In the genomic region with DNA sequence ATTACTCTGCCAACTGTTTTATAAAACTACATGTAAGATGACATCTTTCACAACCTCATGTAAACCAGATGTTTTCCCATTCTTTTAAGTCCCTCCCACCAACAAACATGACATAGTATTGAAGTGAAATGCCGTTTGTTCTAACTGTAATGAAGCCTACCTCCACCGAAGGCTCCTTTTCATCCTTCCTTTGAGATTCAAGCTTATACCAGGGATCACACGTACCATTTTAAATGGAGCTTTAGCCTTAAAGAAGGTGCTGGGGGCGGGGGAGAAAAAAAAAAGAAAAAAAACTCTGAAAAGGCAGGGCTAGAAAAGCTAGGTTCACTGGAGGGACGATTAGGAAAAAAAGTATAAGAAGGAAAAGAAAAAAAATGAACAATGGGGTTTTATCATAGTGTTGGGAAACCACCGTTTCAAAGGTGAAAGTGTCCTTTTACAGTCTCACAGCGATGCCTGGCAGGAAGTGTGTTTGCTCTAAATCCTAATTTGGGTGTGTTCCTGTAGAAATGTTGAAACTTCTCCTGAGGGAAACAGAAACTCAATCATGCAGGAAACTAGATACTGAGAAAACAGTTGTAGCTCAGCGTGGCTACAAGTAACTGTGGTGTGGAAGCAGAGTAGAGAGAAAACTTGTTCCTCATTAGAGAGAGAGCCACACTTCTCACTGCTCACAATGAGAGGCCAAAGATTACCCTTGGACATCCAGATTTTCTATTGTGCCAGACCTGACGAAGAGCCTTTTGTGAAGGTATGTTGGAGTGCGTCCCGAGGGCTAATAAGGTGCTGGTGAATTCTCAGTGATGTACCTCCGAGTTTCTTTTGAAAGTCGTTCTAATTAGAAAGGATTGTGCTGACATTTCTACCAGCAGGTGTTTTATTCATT, we compare ENCODE assay signal across 8 cellular contexts. TPM values are rescaled to one million over a fixed set of nuclear protein-coding genes. Genes with fewer than 3 reads are reported as not detected.
DNase-seq lines count a peak whose midpoint lies in the region; ATAC-seq and TF ChIP-seq lines count a peak whose summit lies in the region.

No MANE protein-coding gene starts in this region.

- H3K4me1 ChIP-seq in MM.1S (ENCODE audit: low read length) (peaks cover 10% of the 10 kb centered on the region), upper lobe of right lung (peaks cover 9% of the 10 kb centered on the region)

- H3K27ac ChIP-seq in MM.1S (ENCODE audit: low read length) (peak overlapping the region; percentile 57; the same call in 1 of the 2 replicates), upper lobe of right lung (peak overlapping the region; percentile 80)

- TF ChIP-seq CTCF in HFF-Myc (IDR thresholded peaks at IDR 0.05; ENCODE audit: low read depth, low read length, missing control alignments) = no peak
- TF ChIP-seq CTCF in MM.1S (IDR thresholded peaks at IDR 0.05; ENCODE audit: low read length) = no peak
- no peak for TF ChIP-seq CTCF in epithelial cell of esophagus (IDR thresholded peaks at IDR 0.05; ENCODE audit: insufficient read depth, low read depth, low read length, missing control alignments)
- no peak for TF ChIP-seq CTCF in nephron (IDR thresholded peaks at IDR 0.05; ENCODE audit: unreplicated experiment in 3 of 3)
- TF ChIP-seq CTCF in upper lobe of right lung (IDR thresholded peaks at IDR 0.05) = no peak

- H3K9me3 ChIP-seq in MM.1S (replicated peaks; ENCODE audit: insufficient read depth, low read length) (no peaks in the 10 kb centered on the region), upper lobe of right lung (no peaks in the 10 kb centered on the region)

- peak; percentile 96 for ATAC-seq in activated CD4-positive, alpha-beta T cell treated with anti-CD3 and anti-CD28 coated beads for 36 hours
- peak; percentile 95 for ATAC-seq in upper lobe of right lung

- intact Hi-C loops in activated CD4-positive, alpha-beta T cell treated with anti-CD3 and anti-CD28 coated beads for 36 hours (cut with DNase I, micrococcal nuclease) = loop anchor here (1.0 kb wide), 6 partner anchors 9 to 618 kb away; partner anchors contain the start of genes HINT3 (in 2 of the 2) and HDDC2 (in 1 of the 2)
- intact Hi-C loops in upper lobe of right lung (cut with DNase I) = no loop called here

- no peak overlapping the region for H2AFZ ChIP-seq in MM.1S (ENCODE audit: low read length)

- H4K20me1 ChIP-seq in MM.1S (ENCODE audit: insufficient read depth, low read length) = no peaks in the 10 kb centered on the region

- H3K4me2 ChIP-seq in MM.1S (ENCODE audit: low read depth, low read length) = peak overlapping the region; percentile 67

- peaks cover 16% of the 10 kb centered on the region; the same call in 1 of the 2 replicates for H3F3A ChIP-seq in MM.1S (ENCODE audit: insufficient read depth, low read length)

- no peaks in the 10 kb centered on the region for H3K27me3 ChIP-seq in MM.1S (replicated peaks; ENCODE audit: insufficient read depth, low read length)
- no peaks in the 10 kb centered on the region for H3K27me3 ChIP-seq in upper lobe of right lung

- CTCF ChIA-PET in activated CD4-positive, alpha-beta T cell treated with anti-CD3 and anti-CD28 coated beads for 36 hours (lab: Charles Lee) = interaction anchor here (0.7 to 5.5 kb wide), 8 partner anchors 8 to 128 kb away, joined by 3 to 33 read pairs (median 8); partner anchors contain the start of genes HINT3 and NCOA7

- peaks cover 69% of the 10 kb centered on the region for H3K36me3 Mint-ChIP-seq in activated CD4-positive, alpha-beta T cell treated with anti-CD3 and anti-CD28 coated beads for 36 hours (ENCODE audit: low read depth)
- H3K36me3 Mint-ChIP-seq in nephron (ENCODE audit: low read depth) = peaks cover 38% of the 10 kb centered on the region

- no peaks in the 10 kb centered on the region for H3K9me2 ChIP-seq in MM.1S (replicated peaks; ENCODE audit: insufficient read depth, low read length)

- H3K9ac ChIP-seq in MM.1S (ENCODE audit: low read length) = no peak overlapping the region; the same call in 1 of the 2 replicates

- POLR2A ChIA-PET in activated CD4-positive, alpha-beta T cell treated with anti-CD3 and anti-CD28 coated beads for 36 hours (lab: Charles Lee) = interaction anchor here (0.6 to 2.1 kb wide), 6 partner anchors 9 to 138 kb away, joined by 3 to 21 read pairs (median 6); partner anchors contain the start of gene NCOA7

- peak overlapping the region; percentile 84 for H3K4me3 Mint-ChIP-seq in activated CD4-positive, alpha-beta T cell treated with anti-CD3 and anti-CD28 coated beads for 36 hours
- peak overlapping the region; percentile 58 to 78 (median 71) for H3K4me3 Mint-ChIP-seq in nephron

- H3K27ac Mint-ChIP-seq in activated CD4-positive, alpha-beta T cell treated with anti-CD3 and anti-CD28 coated beads for 36 hours = peak overlapping the region; percentile 98
- H3K27ac Mint-ChIP-seq in nephron = peak overlapping the region; percentile 91 to 97 (median 96)

- H3K27me3 Mint-ChIP-seq in activated CD4-positive, alpha-beta T cell treated with anti-CD3 and anti-CD28 coated beads for 36 hours = no peaks in the 10 kb centered on the region
- H3K27me3 Mint-ChIP-seq in nephron (ENCODE audit: low read depth) = no peaks in the 10 kb centered on the region

- no peaks in the 10 kb centered on the region for H3K79me2 ChIP-seq in MM.1S (ENCODE audit: low read length)

- H3K9me3 Mint-ChIP-seq in activated CD4-positive, alpha-beta T cell treated with anti-CD3 and anti-CD28 coated beads for 36 hours (ENCODE audit: low read depth) = no peaks in the 10 kb centered on the region
- H3K9me3 Mint-ChIP-seq in nephron = no peaks in the 10 kb centered on the region

- peak overlapping the region; percentile 19 for H3K4me3 ChIP-seq in HFF-Myc (replicated peaks; ENCODE audit: low read depth, low read length)
- H3K4me3 ChIP-seq in MM.1S (ENCODE audit: low read length) = peak overlapping the region; percentile 26
- H3K4me3 ChIP-seq in epithelial cell of esophagus (ENCODE audit: low read length) = peak overlapping the region; percentile 66
- peak overlapping the region; percentile 39 for H3K4me3 ChIP-seq in upper lobe of right lung

- H3K4me1 Mint-ChIP-seq in activated CD4-positive, alpha-beta T cell treated with anti-CD3 and anti-CD28 coated beads for 36 hours = peaks cover 37% of the 10 kb centered on the region
- H3K4me1 Mint-ChIP-seq in nephron = peaks cover 12% of the 10 kb centered on the region

- H3K36me3 ChIP-seq in MM.1S (replicated peaks; ENCODE audit: insufficient read depth, low read length) = no peaks in the 10 kb centered on the region
- peaks cover 65% of the 10 kb centered on the region for H3K36me3 ChIP-seq in upper lobe of right lung

- DNase-seq in NCI-H2171 treated with DMSO at 0.1 percent for 48 hours (lab: John Stamatoyannopoulos, UW) (peak; percentile 52), NCI-H2171 (lab: John Stamatoyannopoulos, UW) (no peak), HFF-Myc (ENCODE audit: extremely low read depth, low read depth) (peak; percentile 81), MM.1S (peak; percentile 82), epithelial cell of esophagus (ENCODE audit: low read depth) (peak; percentile 94), upper lobe of right lung (no peak)
- DNase-seq in activated CD4-positive, alpha-beta T cell treated with anti-CD3 and anti-CD28 coated beads for 36 hours = peak; percentile 68

RNA-seq across cellular contexts. Expression of gene HINT3, which starts 37.6 kb away (rescaled TPM):
- 1 to 10 TPM; 5.4 to 8.1 TPM for total RNA-seq in activated CD4-positive, alpha-beta T cell treated with anti-CD3 and anti-CD28 coated beads for 36 hours
- 27.9 TPM for total RNA-seq in upper lobe of right lung

Comparison
In these comparisons a context has a peak if more than half of its experiments do, and no peak if none do; other contexts are left out.
1. DNase-seq: peak in NCI-H2171 treated with DMSO at 0.1 percent for 48 hours (single experiment), HFF-Myc (single experiment), MM.1S (single experiment), activated CD4-positive, alpha-beta T cell treated with anti-CD3 and anti-CD28 coated beads for 36 hours (single experiment) and epithelial cell of esophagus (single experiment); none in NCI-H2171 (single experiment) and upper lobe of right lung (single experiment).
2. Peak in every context shown above with its lines, with median percentiles within 50 percentile points of each other: H3K4me3 ChIP-seq.